In the genomic region with DNA sequence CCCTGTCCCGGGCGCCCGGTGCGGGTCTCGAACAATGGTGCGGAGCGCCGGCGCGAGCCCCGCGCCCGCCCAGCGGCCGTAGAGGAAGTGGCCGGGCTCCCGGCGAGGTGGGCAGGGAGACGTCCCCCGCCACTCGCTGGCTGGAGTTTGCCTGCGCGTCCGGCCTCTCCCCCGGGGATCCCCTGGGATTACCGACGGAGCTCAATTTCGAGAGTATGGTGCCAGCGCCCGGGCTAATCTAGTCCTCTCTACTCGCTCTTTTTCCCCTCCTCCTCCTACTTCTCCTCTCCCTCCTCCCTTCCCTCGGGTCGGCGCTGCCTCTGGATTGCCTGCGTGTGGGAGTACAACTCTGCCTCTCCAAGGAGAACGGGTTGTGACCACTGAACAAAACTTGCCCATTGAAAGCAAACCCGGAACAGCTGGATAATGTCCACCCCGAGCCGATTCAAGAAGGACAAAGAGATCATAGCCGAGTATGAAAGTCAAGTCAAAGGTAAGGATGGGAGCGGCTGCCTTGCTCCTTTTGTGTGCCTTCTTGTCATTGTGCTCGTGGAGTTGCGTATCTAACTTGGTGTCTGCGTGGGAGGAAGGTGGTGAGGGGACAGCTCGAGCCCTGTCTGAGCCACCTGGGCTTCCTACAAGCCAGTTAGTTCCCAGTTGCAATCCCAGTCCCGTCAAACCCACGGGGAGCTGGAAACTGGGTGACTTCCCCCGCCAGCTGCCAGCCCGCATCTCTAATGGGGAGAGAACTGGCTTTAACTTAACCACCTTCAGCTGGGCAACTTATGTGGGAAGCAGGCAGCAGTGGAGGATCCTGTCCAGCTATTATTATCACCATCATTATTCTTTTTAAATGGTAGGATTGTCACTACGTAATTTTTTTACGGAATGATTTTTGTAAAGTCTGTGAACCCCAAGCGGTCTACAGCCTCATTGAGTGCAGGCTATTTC, we compare ENCODE assay signal across 7 cellular contexts. TPM values are rescaled to one million over a fixed set of nuclear protein-coding genes. Genes with fewer than 3 reads are reported as not detected.
DNase-seq lines count a peak whose midpoint lies in the region; ATAC-seq and TF ChIP-seq lines count a peak whose summit lies in the region.

A gene (plus strand): TSS at position 310 of the 951 bp plus-strand sequence. CDS start 117 bp downstream, at position 427.

- peaks cover 33% of the 10 kb centered on the region for H3K4me1 Mint-ChIP-seq in mesothelial cell of epicardium

- peak within 1 kb of the TSS; percentile 94 for H3K4me3 Mint-ChIP-seq in mesothelial cell of epicardium

- 7% methylated on average over 52 of the region's 52 CpGs for WGBS in thymus

- H3K9me2 ChIP-seq in DOHH2 (replicated peaks; ENCODE audit: control insufficient read depth, low read length): no peaks in the 10 kb centered on the region

- DNase-seq in M059J (ENCODE audit: low read depth) (peak; percentile 77), T1000 (lab: John Stamatoyannopoulos, UW) (peak; percentile 61), mesothelial cell of epicardium (ENCODE audit: low spot score in 2 of 2, unreplicated experiment in 2 of 2) (peak in 1 of 2 experiments; percentile 60)

- H3K27ac Mint-ChIP-seq in mesothelial cell of epicardium: peak within 1 kb of the TSS; percentile 83

- TF ChIP-seq CTCF in DOHH2 (IDR thresholded peaks at IDR 0.05; ENCODE audit: low read depth, low read length, poor library complexity, severe bottlenecking): no peak
- no peak for TF ChIP-seq CTCF in mesothelial cell of epicardium (IDR thresholded peaks at IDR 0.05; ENCODE audit: unreplicated experiment)

- H4K20me1 ChIP-seq in DOHH2 (ENCODE audit: control insufficient read depth, insufficient read depth, low read depth, low read length): no peaks in the 10 kb centered on the region

- ATAC-seq in GM21717 (IDR thresholded peaks at IDR 0.05; ENCODE audit: unreplicated experiment) (peak; percentile 26), esophagus mucosa (peak; percentile 44)

- H3K4me2 ChIP-seq in DOHH2 (ENCODE audit: low read length): peak within 1 kb of the TSS; percentile 91

- no peaks in the 10 kb centered on the region for H3K36me3 ChIP-seq in DOHH2 (ENCODE audit: control insufficient read depth, low read length)
- no peaks in the 10 kb centered on the region for H3K36me3 ChIP-seq in thymus (ENCODE audit: control insufficient read depth, insufficient read depth)

- H3K4me1 ChIP-seq in DOHH2 (ENCODE audit: control insufficient read depth, low read length) (peaks cover 12% of the 10 kb centered on the region), thymus (ENCODE audit: control insufficient read depth, insufficient read depth, low read length) (peaks cover 7% of the 10 kb centered on the region)

- peaks cover 2% of the 10 kb centered on the region for H3K27me3 Mint-ChIP-seq in mesothelial cell of epicardium (ENCODE audit: low read depth)

- peak within 1 kb of the TSS; percentile 73 for H3K4me3 ChIP-seq in DOHH2 (ENCODE audit: low read length)
- peak within 1 kb of the TSS; percentile 66 for H3K4me3 ChIP-seq in thymus (ENCODE audit: low read length)

- no peaks in the 10 kb centered on the region for H3K9me3 Mint-ChIP-seq in mesothelial cell of epicardium

- H3K9me3 ChIP-seq in DOHH2 (ENCODE audit: control insufficient read depth, insufficient read depth, low read length) (no peaks in the 10 kb centered on the region), thymus (ENCODE audit: control insufficient read depth) (peaks cover 2% of the 10 kb centered on the region)

- H3K79me2 ChIP-seq in DOHH2 (ENCODE audit: control insufficient read depth, low read length): no peaks in the 10 kb centered on the region

- H3F3A ChIP-seq in DOHH2 (ENCODE audit: control insufficient read depth, insufficient read depth): no peaks in the 10 kb centered on the region

- H3K27me3 ChIP-seq in DOHH2 (ENCODE audit: control insufficient read depth, low read length) (peaks cover 28% of the 10 kb centered on the region), thymus (ENCODE audit: control insufficient read depth, insufficient read depth) (peaks cover 20% of the 10 kb centered on the region)

- no peaks in the 10 kb centered on the region for H3K36me3 Mint-ChIP-seq in mesothelial cell of epicardium

- H3K27ac ChIP-seq in DOHH2 (ENCODE audit: low read depth, low read length) (no peak within 1 kb of the TSS), thymus (ENCODE audit: low read depth) (peak within 1 kb of the TSS; percentile 74)

RNA-seq across cellular contexts. Expression of the gene that starts here (rescaled TPM):
- 3.0 and 4.5 TPM in 2 replicates for total RNA-seq in M059J (2014; rRNA removed; shearing (Covaris generic))
- total RNA-seq in esophagus mucosa (5.8 TPM), mesothelial cell of epicardium (9.6 to 9.7 TPM (median 9.7 TPM) in 3 replicates)
- 0.82 TPM for polyA plus RNA-seq in thymus
